11 cellular contexts compared by ENCODE assay signal in genomic region chr12:124501080-124501642, GRCh38.
DNase-seq lines count a peak whose midpoint lies in the region; ATAC-seq, FAIRE-seq and TF ChIP-seq lines count a peak whose summit lies in the region.
"Had no signal": no experiment of that assay in that cellular context is flagged by ENCODE, and none has a peak within 500 bp of the region (broad histone marks: within the 10 kb centered on the region; RNA-seq: fewer than 3 reads in every experiment).

No MANE protein-coding gene starts in this region.

- 0 out of 2 replicates have a peak, but pooled peaks cover 2% of the 10 kb centered on the region for H3K36me3 ChIP-seq in HUES6 (ENCODE audit: control insufficient read depth, insufficient read depth, low read length)
- H3K36me3 ChIP-seq in WERI-Rb-1 = peaks cover 7% of the 10 kb centered on the region
- no peaks in the 10 kb centered on the region for H3K36me3 ChIP-seq in kidney (ENCODE audit: control insufficient read depth in 1 of 2, insufficient read depth in 2 of 2, low read length in 2 of 2)
- H3K36me3 ChIP-seq in stomach smooth muscle (ENCODE audit: control insufficient read depth in 2 of 2, insufficient read depth in 2 of 2, low read length in 2 of 2) = peaks cover 0 to 3% of the 10 kb centered on the region in 2 donors

- H3K4me1 ChIP-seq in HUES6 (ENCODE audit: control insufficient read depth, insufficient read depth, low read length) (peaks cover 77% of the 10 kb centered on the region), kidney (ENCODE audit: control insufficient read depth in 1 of 2, insufficient read depth in 1 of 2, low read depth in 1 of 2, low read length in 2 of 2) (peaks cover 34 to 59% of the 10 kb centered on the region in 2 donors), stomach smooth muscle (ENCODE audit: control insufficient read depth, insufficient read depth, low read length) (peaks cover 88% of the 10 kb centered on the region)

- H3K27ac ChIP-seq in HUES6 (ENCODE audit: low read depth, low read length) (peak overlapping the region; percentile 84), WERI-Rb-1 (0 out of 2 replicates have a peak overlapping the region, but pooled peaks have one; percentile 10), kidney (ENCODE audit: low read depth in 2 of 2, low read length in 2 of 2) (peak overlapping the region; percentile 41 to 57), stomach smooth muscle (ENCODE audit: low read length) (peak overlapping the region; percentile 69)

- H3K9me3 ChIP-seq in HUES6 (ENCODE audit: control insufficient read depth, insufficient read depth, low read depth, low read length) = no peaks in the 10 kb centered on the region
- no peaks in the 10 kb centered on the region for H3K9me3 ChIP-seq in WERI-Rb-1 (ENCODE audit: severe bottlenecking)
- H3K9me3 ChIP-seq in kidney (ENCODE audit: control insufficient read depth in 1 of 2, low read length in 2 of 2) = no peaks in the 10 kb centered on the region
- H3K9me3 ChIP-seq in stomach smooth muscle (ENCODE audit: control insufficient read depth in 2 of 2, low read length in 2 of 2) = no peaks in the 10 kb centered on the region

- intact Hi-C loops in kidney (cut with DNase I) = no loop called here

- TF ChIP-seq CTCF in WERI-Rb-1 (IDR thresholded peaks at IDR 0.05; ENCODE audit: low read depth, low read length) (no peak), kidney (IDR thresholded peaks at IDR 0.05; ENCODE audit: borderline replicate concordance, extremely low read depth, insufficient read depth) (no peak)

- H3K27me3 ChIP-seq in HUES6 (ENCODE audit: control insufficient read depth, insufficient read depth, low read length) = no peaks in the 10 kb centered on the region
- H3K27me3 ChIP-seq in WERI-Rb-1 (ENCODE audit: insufficient read depth, low read depth, severe bottlenecking) = no peaks in the 10 kb centered on the region
- H3K27me3 ChIP-seq in stomach smooth muscle (ENCODE audit: control insufficient read depth in 1 of 2, insufficient read depth in 2 of 2, low read length in 2 of 2) = no peaks in the 10 kb centered on the region

- H3K4me3 ChIP-seq in HUES6 (ENCODE audit: low read depth, low read length) (no peak overlapping the region), WERI-Rb-1 (ENCODE audit: low read depth, low read length) (no peak overlapping the region), kidney (ENCODE audit: low read length in 2 of 2) (no peak overlapping the region), stomach smooth muscle (ENCODE audit: low read length in 2 of 2) (peak overlapping the region in 1 of 2 donors; percentile 22)

- FAIRE-seq in kidney (lab: Jason Lieb, UNC) = no peak

- no peak for DNase-seq in WERI-Rb-1
- DNase-seq in kidney = no peak
- no peak for DNase-seq in hepatic stellate cell (ENCODE audit: low spot score)
- no peak for DNase-seq in effector CD4-positive, alpha-beta T cell
- DNase-seq: activated CD8-positive, alpha-beta memory T cell treated with anti-CD3 and anti-CD28 coated beads for 24 hours; NCI-H2171 treated with DMSO at 0.1 percent for 48 hours; stimulated activated naive CD8-positive, alpha-beta T cell treated with anti-CD3 and anti-CD28 coated beads, Interleukin-15, amount 100 ng/mL, for 72 hours; T1000 had no signal

- no peak for ATAC-seq in GM21526 (IDR thresholded peaks at IDR 0.05; ENCODE audit: low FRiP score, unreplicated experiment)
- ATAC-seq: stimulated activated naive CD8-positive, alpha-beta T cell treated with anti-CD3 and anti-CD28 coated beads, Interleukin-15, amount 100 ng/mL, for 72 hours had no signal

- peak overlapping the region; percentile 60 for H3K9ac ChIP-seq in HUES6 (ENCODE audit: low read length)
- no peak overlapping the region for H3K9ac ChIP-seq in kidney (ENCODE audit: low read length in 2 of 2)
- no peak overlapping the region for H3K9ac ChIP-seq in stomach smooth muscle (ENCODE audit: low read length in 2 of 2)

Comparison
In these comparisons a context has a peak if more than half of its experiments do, and no peak if none do; other contexts are left out.
1. H3K27ac ChIP-seq: peak in every context shown above with its lines; median percentile 84 in HUES6; 69 in stomach smooth muscle; 49 in kidney; 10 in WERI-Rb-1.